15 cellular contexts compared by ENCODE assay signal in the genomic region with DNA sequence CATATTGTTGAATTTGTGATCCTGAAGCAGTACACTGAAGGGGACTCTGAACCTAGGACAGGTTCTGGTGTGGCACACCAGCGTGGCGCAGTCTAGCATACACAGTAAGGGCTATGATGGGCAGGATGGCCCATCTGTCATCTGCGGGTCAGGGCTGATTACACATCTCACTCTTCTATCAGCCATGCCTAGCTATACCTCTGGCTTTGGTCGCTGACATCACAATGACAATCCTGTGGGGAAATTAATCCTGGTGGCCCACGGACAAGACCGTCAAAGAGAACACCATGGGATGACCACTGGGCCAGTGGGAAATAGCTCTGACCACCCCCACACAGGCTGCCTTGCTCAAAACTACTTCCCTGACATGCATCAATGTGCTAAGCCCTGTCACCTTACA. TPM values are rescaled to one million over a fixed set of nuclear protein-coding genes. Genes with fewer than 3 reads are reported as not detected.
A peak's percentile ranks its signal among the peaks of the same experiment; 100 is the strongest.
DNase-seq lines count a peak whose midpoint lies in the region; ATAC-seq and TF ChIP-seq lines count a peak whose summit lies in the region.
"Had no signal": no experiment of that assay in that cellular context is flagged by ENCODE, and none has a peak within 500 bp of the region (broad histone marks: within the 10 kb centered on the region; RNA-seq: fewer than 3 reads in every experiment).

No MANE protein-coding gene starts in this region.

- H3K4me1 ChIP-seq in Loucy (ENCODE audit: insufficient read depth, low read length, poor library complexity, severe bottlenecking) (peaks cover 43% of the 10 kb centered on the region), smooth muscle cell (ENCODE audit: low read depth) (peaks cover 23% of the 10 kb centered on the region)

- H4K20me1 ChIP-seq in Loucy (ENCODE audit: insufficient read depth, low read length, poor library complexity, severe bottlenecking) (peaks cover 73% of the 10 kb centered on the region), smooth muscle cell (ENCODE audit: low read depth) (peaks cover 72% of the 10 kb centered on the region)

- H3F3A ChIP-seq in Loucy (ENCODE audit: low read depth), result no peaks in the 10 kb centered on the region
- peaks cover 4% of the 10 kb centered on the region for H3F3A ChIP-seq in smooth muscle cell (ENCODE audit: low read depth)

- peaks cover 77% of the 10 kb centered on the region for H3K79me2 ChIP-seq in Loucy (ENCODE audit: insufficient read depth, low read length)
- peaks cover 66% of the 10 kb centered on the region for H3K79me2 ChIP-seq in smooth muscle cell (ENCODE audit: low read depth)

- H3K4me3 ChIP-seq in Loucy (ENCODE audit: low read length, poor library complexity, severe bottlenecking) (peak overlapping the region; percentile 81), smooth muscle cell (no peak overlapping the region)
- H3K4me3 ChIP-seq: mucosa of descending colon, right atrium auricular region, thoracic aorta had no signal

- 91% methylated on average over 6 of the region's 6 CpGs for WGBS in smooth muscle cell (ENCODE audit: low lambda C conversion rate)

- H3K9me3 ChIP-seq in Loucy (ENCODE audit: insufficient read depth, low read depth, low read length) (no peaks in the 10 kb centered on the region), smooth muscle cell (replicated peaks; ENCODE audit: low read depth) (no peaks in the 10 kb centered on the region)
- H3K9me3 ChIP-seq: mucosa of descending colon, right atrium auricular region, thoracic aorta had no signal

- no peak for ATAC-seq in activated T-cell treated with anti-CD3 and anti-CD28 coated beads, Interleukin-2, amount 50 U/mL, for 4 hours
- no peak for ATAC-seq in activated naive CD8-positive, alpha-beta T cell treated with anti-CD3 and anti-CD28 coated beads, Interleukin-2, amount 50 U/mL, for 24 hours
- ATAC-seq: mucosa of descending colon had no signal

- H2AFZ ChIP-seq in Loucy (ENCODE audit: low read length), result no peak overlapping the region
- H2AFZ ChIP-seq in smooth muscle cell (ENCODE audit: low read depth), result no peak overlapping the region

- peak overlapping the region; percentile 96 for H3K4me3 Mint-ChIP-seq in activated T-cell treated with anti-CD3 and anti-CD28 coated beads, Interleukin-2, amount 50 U/mL, for 4 hours
- peak overlapping the region; percentile 94 for H3K4me3 Mint-ChIP-seq in activated naive CD8-positive, alpha-beta T cell treated with anti-CD3 and anti-CD28 coated beads, Interleukin-2, amount 50 U/mL, for 24 hours

- peaks cover 42% of the 10 kb centered on the region for H3K4me1 Mint-ChIP-seq in activated T-cell treated with anti-CD3 and anti-CD28 coated beads, Interleukin-2, amount 50 U/mL, for 4 hours (ENCODE audit: low read depth)
- peaks cover 64% of the 10 kb centered on the region for H3K4me1 Mint-ChIP-seq in activated naive CD8-positive, alpha-beta T cell treated with anti-CD3 and anti-CD28 coated beads, Interleukin-2, amount 50 U/mL, for 24 hours

- H3K27ac Mint-ChIP-seq in activated naive CD8-positive, alpha-beta T cell treated with anti-CD3 and anti-CD28 coated beads, Interleukin-2, amount 50 U/mL, for 24 hours, result peak overlapping the region; percentile 98

- peak overlapping the region; percentile 97 for H3K9ac ChIP-seq in Loucy (ENCODE audit: low read depth, low read length, poor library complexity, severe bottlenecking)
- no peak overlapping the region for H3K9ac ChIP-seq in smooth muscle cell (ENCODE audit: low read depth)

- H3K27me3 ChIP-seq in Loucy (ENCODE audit: insufficient read depth, low read length, poor library complexity, severe bottlenecking) (peaks cover 9% of the 10 kb centered on the region), smooth muscle cell (ENCODE audit: low read depth) (no peaks in the 10 kb centered on the region)
- H3K27me3 ChIP-seq: right atrium auricular region had no signal

- H3K27me3 Mint-ChIP-seq in activated T-cell treated with anti-CD3 and anti-CD28 coated beads, Interleukin-2, amount 50 U/mL, for 4 hours (ENCODE audit: low read depth), result no peaks in the 10 kb centered on the region
- H3K27me3 Mint-ChIP-seq in activated naive CD8-positive, alpha-beta T cell treated with anti-CD3 and anti-CD28 coated beads, Interleukin-2, amount 50 U/mL, for 24 hours, result no peaks in the 10 kb centered on the region

- H3K36me3 ChIP-seq in Loucy (ENCODE audit: insufficient read depth, low read length) (peaks cover 51% of the 10 kb centered on the region; the same call in 1 of the 2 replicates), smooth muscle cell (ENCODE audit: low read depth) (peaks cover 11% of the 10 kb centered on the region)

- no peaks in the 10 kb centered on the region for H3K9me3 Mint-ChIP-seq in activated T-cell treated with anti-CD3 and anti-CD28 coated beads, Interleukin-2, amount 50 U/mL, for 4 hours
- H3K9me3 Mint-ChIP-seq in activated naive CD8-positive, alpha-beta T cell treated with anti-CD3 and anti-CD28 coated beads, Interleukin-2, amount 50 U/mL, for 24 hours, result no peaks in the 10 kb centered on the region
- H3K9me3 Mint-ChIP-seq: immature natural killer cell had no signal

- TF ChIP-seq CTCF in Loucy (conservative IDR thresholded peaks at IDR 0.05; ENCODE audit: low read length) (no peak), smooth muscle cell (IDR thresholded peaks at IDR 0.05; ENCODE audit: borderline replicate concordance, insufficient read depth, poor library complexity, severe bottlenecking) (no peak)

- H3K4me2 ChIP-seq in Loucy (ENCODE audit: low read depth, low read length, poor library complexity, severe bottlenecking) (peak overlapping the region; percentile 79), smooth muscle cell (peak overlapping the region; percentile 97)

- peaks cover 58% of the 10 kb centered on the region for H3K36me3 Mint-ChIP-seq in activated T-cell treated with anti-CD3 and anti-CD28 coated beads, Interleukin-2, amount 50 U/mL, for 4 hours (ENCODE audit: insufficient read depth)
- H3K36me3 Mint-ChIP-seq in activated naive CD8-positive, alpha-beta T cell treated with anti-CD3 and anti-CD28 coated beads, Interleukin-2, amount 50 U/mL, for 24 hours (ENCODE audit: low read depth), result peaks cover 74% of the 10 kb centered on the region

- no peaks in the 10 kb centered on the region for H3K9me2 ChIP-seq in Loucy (replicated peaks; ENCODE audit: low read depth, low read length)

- no peak overlapping the region for H3K27ac ChIP-seq in smooth muscle cell (ENCODE audit: low read depth)
- H3K27ac ChIP-seq: right atrium auricular region, thoracic aorta had no signal

- no peak for DNase-seq in activated T-cell treated with anti-CD3 and anti-CD28 coated beads, Interleukin-2, amount 50 U/mL, for 4 hours
- DNase-seq in activated T-cell treated with anti-CD3 and anti-CD28 coated beads, Interleukin-2, amount 50 U/mL, for 48 hours, result no peak
- no peak for DNase-seq in activated naive CD8-positive, alpha-beta T cell treated with anti-CD3 and anti-CD28 coated beads, Interleukin-2, amount 50 U/mL, for 24 hours
- DNase-seq in smooth muscle cell (lab: John Stamatoyannopoulos, UW; ENCODE audit: unreplicated experiment) (no peak), RKO (ENCODE audit: low spot score) (no peak), hippocampal formation (lab: John Stamatoyannopoulos, UW) (no peak), medulla oblongata (ENCODE audit: extremely low spot score) (no peak)
- DNase-seq: EL, immature natural killer cell, mucosa of descending colon, NCI-H1930, T-helper 9 cell had no signal

RNA-seq across cellular contexts. Expression of a gene that starts 2.8 kb away (rescaled TPM):
- total RNA-seq in activated T-cell treated with anti-CD3 and anti-CD28 coated beads, Interleukin-2, amount 50 U/mL, for 4 hours, result 100 to 1,000 TPM; 138 to 310 (median 239) TPM
- total RNA-seq in smooth muscle cell, result 5.5 and 6.7 TPM in 2 replicates
- 19.6 and 26.4 TPM in 2 replicates for polyA plus RNA-seq in smooth muscle cell

RNA-seq across cellular contexts. Expression of a gene that starts 40.4 kb away (rescaled TPM):
- 10 to 100 TPM; 23.7 to 25.5 (median 24.8) TPM for total RNA-seq in activated T-cell treated with anti-CD3 and anti-CD28 coated beads, Interleukin-2, amount 50 U/mL, for 4 hours
- 33.3 and 43.2 TPM in 2 replicates for total RNA-seq in smooth muscle cell
- polyA plus RNA-seq in smooth muscle cell, result 8.9 and 11.4 TPM in 2 replicates

Comparison
In these comparisons a context has a peak if more than half of its experiments do, and no peak if none do; other contexts are left out.
1. RNA of a gene that starts 2.8 kb away (total RNA-seq): 138 to 310 TPM in activated T-cell treated with anti-CD3 and anti-CD28 coated beads, Interleukin-2, amount 50 U/mL, for 4 hours; 5.5 to 6.7 TPM in smooth muscle cell; every median in the first group is over 10 times any median in the second.